In the genomic region with DNA sequence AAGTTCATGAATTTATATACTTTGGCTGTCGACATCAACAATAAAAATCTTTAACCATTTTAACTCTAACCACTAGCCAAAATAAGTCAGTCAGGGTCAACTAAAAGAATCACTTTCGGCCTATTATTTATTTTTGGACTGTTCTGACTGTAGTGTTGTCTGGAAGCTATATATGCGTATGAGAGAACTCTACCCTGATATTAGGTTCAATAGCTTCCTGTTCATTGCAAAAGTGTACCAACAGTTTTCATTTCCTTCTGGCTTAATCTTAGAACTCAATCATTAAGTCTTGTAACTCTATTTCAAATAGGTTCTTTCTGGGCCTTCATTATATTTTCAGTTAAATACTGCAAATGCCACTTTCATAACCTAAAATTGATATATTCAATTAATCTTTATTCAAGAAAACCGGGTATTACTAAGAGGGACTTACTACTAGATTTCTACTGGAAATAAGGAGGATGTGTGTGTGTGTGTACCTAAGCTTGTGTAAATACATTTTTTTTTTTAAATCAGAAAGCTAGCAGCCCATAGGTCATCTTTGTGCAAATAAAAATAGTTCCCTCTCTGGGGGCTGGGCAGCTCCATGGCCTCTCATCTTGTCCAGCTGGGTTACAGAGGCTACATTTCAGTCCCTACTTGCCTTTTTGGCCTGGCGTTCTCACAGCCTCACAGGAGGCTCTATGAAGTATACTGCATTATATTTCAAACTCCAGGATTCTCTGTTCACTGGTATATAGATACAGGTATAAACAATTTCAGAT, we compare ENCODE assay signal across 1 cellular context.
TF ChIP-seq lines count a peak whose summit lies in the region.

No MANE protein-coding gene starts in this region.

TF ChIP-seq in GM23338, 12 proteins besides CTCF, POLR2A, EP300 and RAD21 (continued from another document):
- TF ChIP-seq ETS1 (IDR thresholded peaks at IDR 0.05) (no peak), CREB1 (CRISPR knock-in tag; IDR thresholded peaks at IDR 0.05; ENCODE audit: low read depth) (no peak), NANOG (IDR thresholded peaks at IDR 0.05; ENCODE audit: borderline replicate concordance) (no peak), JUNB (IDR thresholded peaks at IDR 0.05; ENCODE audit: unreplicated experiment) (no peak)
